ENCODE assay signal across 11 cellular contexts in the genomic region with DNA sequence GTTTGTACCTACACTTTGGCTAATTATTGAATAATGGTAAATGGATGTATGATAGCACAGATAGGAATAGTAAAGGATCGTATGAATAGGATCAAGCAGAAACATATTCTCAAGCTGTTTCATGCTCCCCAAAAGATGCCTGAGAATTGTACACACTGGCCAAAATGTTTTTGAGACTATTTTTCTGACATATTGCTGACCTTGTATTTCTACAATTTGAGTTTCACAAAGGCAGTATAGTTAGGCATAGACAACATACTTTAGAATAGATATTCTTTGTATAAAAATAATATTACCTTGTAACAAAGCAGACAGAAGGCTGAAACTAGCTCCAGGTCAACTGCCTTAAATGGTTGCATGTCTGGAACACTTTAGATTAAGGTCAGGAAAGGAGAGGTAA.
"Had no signal": no experiment of that assay in that cellular context is flagged by ENCODE, and none has a peak within 500 bp of the region (broad histone marks: within the 10 kb centered on the region; RNA-seq: fewer than 3 reads in every experiment).

No MANE protein-coding gene starts in this region.

- H3K27me3 ChIP-seq: gastrocnemius medialis, heart right ventricle had no signal

- H3K9me3 ChIP-seq: gastrocnemius medialis, heart right ventricle, thoracic aorta had no signal

- FAIRE-seq: endometrium had no signal

- H3K4me3 ChIP-seq: coronary artery, gastrocnemius medialis, heart right ventricle had no signal

- ATAC-seq: activated CD8-positive, alpha-beta T cell treated with anti-CD3 and anti-CD28 coated beads for 36 hours; stimulated activated memory B cell treated with anti-CD40 and anti-IgM and Interleukin-4, amounts not matched to agents 10 μg/mL and 1 μg/mL and 100 μg/mL, for 72 hours had no signal

- H3K36me3 ChIP-seq: gastrocnemius medialis, heart right ventricle, thoracic aorta had no signal

- DNase-seq: activated CD4-positive, alpha-beta T cell treated with anti-CD3 and anti-CD28 coated beads, Interleukin-2, amount 10 ng/mL, durations not matched to agents 24 days and 14 days; activated CD8-positive, alpha-beta T cell treated with anti-CD3 and anti-CD28 coated beads for 36 hours; activated naive CD4-positive, alpha-beta T cell treated with anti-CD3 and anti-CD28 coated beads for 36 hours; activated T-cell treated with anti-CD3 and anti-CD28 coated beads, Interleukin-2, amount 50 U/mL, for 24 hours; gastrocnemius medialis; heart right ventricle; stimulated activated CD4-positive, alpha-beta T cell treated with anti-CD3 and anti-CD28 coated beads, Interleukin-4, amount 100 ng/mL, for 24 hours had no signal

- H3K4me1 ChIP-seq: gastrocnemius medialis had no signal
